Comparison of ENCODE assay signal across 14 cellular contexts in the genomic region with DNA sequence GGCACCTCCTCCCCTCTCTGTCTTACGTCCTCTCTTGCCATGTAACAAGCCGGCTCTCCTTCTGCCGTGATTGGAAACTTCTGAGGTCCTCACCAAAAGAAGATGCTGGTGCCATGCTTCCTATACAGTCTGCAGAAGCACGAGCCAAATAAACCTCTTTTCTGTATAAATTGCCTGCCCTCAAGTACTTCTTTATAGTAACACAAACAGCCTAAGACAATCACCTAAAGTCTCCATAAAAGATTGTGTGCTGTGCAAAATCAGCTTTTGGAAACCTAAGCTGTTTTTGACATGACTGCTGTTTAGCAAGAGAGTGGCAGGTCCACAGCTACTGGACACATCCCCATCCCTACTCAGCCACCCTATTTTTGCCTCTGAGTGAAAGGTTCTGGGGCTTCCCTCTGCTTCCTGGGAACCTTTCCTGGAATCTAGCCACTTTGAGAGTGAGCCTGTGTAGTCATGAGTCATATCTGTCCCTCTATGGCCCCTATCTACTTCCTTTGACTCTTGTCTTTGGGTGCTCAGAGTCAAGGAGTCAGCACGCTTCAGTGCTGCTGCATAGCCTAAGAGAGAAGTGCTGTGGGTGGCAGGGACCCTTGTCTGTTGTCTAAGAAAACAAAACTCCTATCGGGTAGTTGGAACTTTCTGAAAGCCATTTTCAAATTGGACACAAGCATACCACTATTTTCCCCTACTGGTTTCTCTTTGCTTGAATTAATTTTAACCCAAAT.
DNase-seq lines count a peak whose midpoint lies in the region; ATAC-seq and TF ChIP-seq lines count a peak whose summit lies in the region.
"Had no signal": no experiment of that assay in that cellular context is flagged by ENCODE, and none has a peak within 500 bp of the region (broad histone marks: within the 10 kb centered on the region; RNA-seq: fewer than 3 reads in every experiment).

No MANE protein-coding gene starts in this region.

- H3K4me1 ChIP-seq in HCT116 (ENCODE audit: control insufficient read depth in 1 of 2, insufficient read depth in 2 of 2, low read length in 2 of 2) (peaks cover 22 to 52% of the 10 kb centered on the region in 2 experiments), lung (ENCODE audit: control insufficient read depth in 2 of 2, insufficient read depth in 2 of 2, low read length in 2 of 2) (peaks cover 6 to 16% of the 10 kb centered on the region in 2 donors), esophagus muscularis mucosa (peaks cover 0 to 16% (median 0%) of the 10 kb centered on the region in 4 donors)
- H3K4me1 ChIP-seq: ascending aorta, uterus had no signal

- peaks cover 3 to 6% of the 10 kb centered on the region in 2 experiments; a peak in 2 of 4 replicates for H3K9me3 ChIP-seq in HCT116 (ENCODE audit: control insufficient read depth in 1 of 2, insufficient read depth in 1 of 2, low read depth in 1 of 2, low read length in 2 of 2)
- H3K9me3 ChIP-seq in lung (ENCODE audit: control insufficient read depth in 2 of 2, insufficient read depth in 1 of 2, low read length in 1 of 2) = peaks cover 0 to 2% of the 10 kb centered on the region in 2 donors
- H3K9me3 ChIP-seq in esophagus muscularis mucosa = peaks cover 0 to 5% (median 5%) of the 10 kb centered on the region in 4 donors
- H3K9me3 ChIP-seq: uterus had no signal

- H3K36me3 ChIP-seq in HCT116 (ENCODE audit: control insufficient read depth in 1 of 2, insufficient read depth in 2 of 2, low read length in 2 of 2) (no peaks in the 10 kb centered on the region), lung (ENCODE audit: control insufficient read depth in 2 of 2, insufficient read depth in 2 of 2, low read length in 2 of 2) (no peaks in the 10 kb centered on the region), esophagus muscularis mucosa (no peaks in the 10 kb centered on the region)
- H3K36me3 ChIP-seq: ascending aorta, uterus had no signal

- no peaks in the 10 kb centered on the region for H3K36me3 Mint-ChIP-seq in activated CD4-positive, alpha-beta memory T cell treated with anti-CD3 and anti-CD28 coated beads for 36 hours
- H3K36me3 Mint-ChIP-seq: CD8-positive, alpha-beta T cell had no signal

- in situ Hi-C loops in G401 (cut with HindIII; ENCODE audit: low sequenced_read_pairs) = no loop called here

- intact Hi-C loops in HCT116 (cut with micrococcal nuclease) = no loop called here
- intact Hi-C loops in activated CD4-positive, alpha-beta memory T cell treated with anti-CD3 and anti-CD28 coated beads for 36 hours (cut with micrococcal nuclease) = no loop called here
- intact Hi-C loops in esophagus muscularis mucosa (cut with DNase I) = no loop called here

- CTCF ChIA-PET in HCT116 (lab: Charles Lee) = no interaction called here
- CTCF ChIA-PET in activated CD4-positive, alpha-beta memory T cell treated with anti-CD3 and anti-CD28 coated beads for 36 hours (lab: Charles Lee) = no interaction called here

- H3K4me3 ChIP-seq in HCT116 (replicated peaks in 1 of 2; ENCODE audit: low read depth in 1 of 2, low read length in 2 of 2) (peak overlapping the region in 1 of 2 experiments; percentile 10; a peak in 1 of 4 replicates), lung (no peak overlapping the region), esophagus muscularis mucosa (no peak overlapping the region)
- H3K4me3 ChIP-seq: ascending aorta, uterus had no signal

- no peak overlapping the region for H3K27ac ChIP-seq in HCT116 (ENCODE audit: low read depth, low read length)
- peak overlapping the region in 1 of 2 donors; percentile 43 for H3K27ac ChIP-seq in lung (ENCODE audit: low read depth in 1 of 2, low read length in 1 of 2)
- no peak overlapping the region for H3K27ac ChIP-seq in esophagus muscularis mucosa (replicated peaks in 1 of 4)
- H3K27ac ChIP-seq: ascending aorta, uterus had no signal

- no peaks in the 10 kb centered on the region for H3K9me2 ChIP-seq in HCT116 (ENCODE audit: insufficient read depth)

- H3K27me3 ChIP-seq in HCT116 (ENCODE audit: insufficient read depth, low read length) (no peaks in the 10 kb centered on the region), lung (ENCODE audit: control insufficient read depth, insufficient read depth) (no peaks in the 10 kb centered on the region), esophagus muscularis mucosa (peaks cover 0 to 12% (median 0%) of the 10 kb centered on the region in 4 donors)
- H3K27me3 ChIP-seq: ascending aorta, uterus had no signal

- TF ChIP-seq POLR2A in HCT116 (IDR thresholded peaks at IDR 0.05; ENCODE audit: borderline replicate concordance, extremely low read depth, insufficient read depth, insufficient read length) (no peak), esophagus muscularis mucosa (IDR thresholded peaks at IDR 0.05; ENCODE audit: low read depth) (no peak)

- POLR2A ChIA-PET in HCT116 (lab: Charles Lee) = no interaction called here
- POLR2A ChIA-PET in activated CD4-positive, alpha-beta memory T cell treated with anti-CD3 and anti-CD28 coated beads for 36 hours (lab: Charles Lee) = no interaction called here

- BruUV-seq in HCT116 (replicated peaks; lab: Mats Ljungman, UMichigan) = no TSS peak

- WGBS in lung, 2 donors = 70 to 78% methylated on average over 6 of the region's 6 CpGs
- WGBS in esophagus muscularis mucosa = 86% methylated on average over 6 of the region's 6 CpGs

- H3K4me3 Mint-ChIP-seq in activated CD4-positive, alpha-beta memory T cell treated with anti-CD3 and anti-CD28 coated beads for 36 hours = no peak overlapping the region
- H3K4me3 Mint-ChIP-seq: CD8-positive, alpha-beta T cell; endodermal cell had no signal

- H4K20me1 ChIP-seq in HCT116 (ENCODE audit: insufficient read depth) = no peaks in the 10 kb centered on the region

- H3K79me2 ChIP-seq in HCT116 (ENCODE audit: insufficient read depth, low read length) = no peaks in the 10 kb centered on the region

- peak overlapping the region; percentile 25 for H2AFZ ChIP-seq in HCT116 (ENCODE audit: low read depth, low read length, poor library complexity, severe bottlenecking)

- H3K4me2 ChIP-seq in HCT116 (ENCODE audit: low read length) = peak overlapping the region; percentile 66

- peak; percentile 18; the same call in 1 of the 2 replicates for TF ChIP-seq RAD21 in HCT116 (IDR thresholded peaks at IDR 0.05; ENCODE audit: low read depth)

- DNase-seq in DMS53 treated with DMSO at 0.1 percent for 48 hours (lab: John Stamatoyannopoulos, UW; ENCODE audit: unreplicated experiment) = peak; percentile 23
- peak; percentile 22 for DNase-seq in HCT116 (ENCODE audit: low read depth, low spot score)
- DNase-seq in activated CD4-positive, alpha-beta memory T cell treated with anti-CD3 and anti-CD28 coated beads for 36 hours = peak; percentile 26
- DNase-seq in lung (ENCODE audit: low spot score) = no peak
- DNase-seq in G401 (ENCODE audit: low spot score) = no peak
- DNase-seq in esophagus muscularis mucosa (ENCODE audit: extremely low spot score) = no peak
- no peak for DNase-seq in NCI-H2171 treated with DMSO at 0.1 percent for 48 hours (lab: John Stamatoyannopoulos, UW)
- DNase-seq: CD8-positive, alpha-beta T cell; endodermal cell; NK-92 treated with Interleukin-12 subunit alpha and Interleukin-12 subunit beta, amount 100 ng/mL, for 24 hours; uterus had no signal

- RAD21 ChIA-PET in HCT116 (lab: Charles Lee; ENCODE audit: low non-redundant PET in 1 of 2, low total read pairs in 2 of 2, uncharacterized antibody in 2 of 2, unreplicated experiment in 2 of 2) = no interaction called here

- TF ChIP-seq CTCF in HCT116 (IDR thresholded peaks at IDR 0.05 in 2 of 3, conservative IDR thresholded peaks at IDR 0.05 in 1 of 3; ENCODE audit: borderline replicate concordance in 1 of 3, insufficient read depth in 1 of 3, low read depth in 2 of 3, low read length in 2 of 3) (no peak), lung (IDR thresholded peaks at IDR 0.05; ENCODE audit: control extremely low read depth, extremely low read depth) (no peak), esophagus muscularis mucosa (IDR thresholded peaks at IDR 0.05) (no peak)

- H3K4me1 Mint-ChIP-seq in activated CD4-positive, alpha-beta memory T cell treated with anti-CD3 and anti-CD28 coated beads for 36 hours (ENCODE audit: low read depth) = peaks cover 38% of the 10 kb centered on the region

- TF ChIP-seq EP300 in esophagus muscularis mucosa (IDR thresholded peaks at IDR 0.05) = no peak

- ATAC-seq in HCT116 (peak; percentile 77), lung (ENCODE audit: insufficient read depth, low FRiP score) (peak; percentile 60), HG02571 (IDR thresholded peaks at IDR 0.05; ENCODE audit: unreplicated experiment) (no peak)
- ATAC-seq: CD8-positive, alpha-beta T cell; sciatic nerve had no signal

- peak overlapping the region; percentile 7; the same call in 1 of the 2 replicates for H3K9ac ChIP-seq in HCT116 (ENCODE audit: low read length)

- H3K9me3 Mint-ChIP-seq in activated CD4-positive, alpha-beta memory T cell treated with anti-CD3 and anti-CD28 coated beads for 36 hours = peaks cover 11% of the 10 kb centered on the region

- H3K27me3 Mint-ChIP-seq in activated CD4-positive, alpha-beta memory T cell treated with anti-CD3 and anti-CD28 coated beads for 36 hours = peaks cover 24% of the 10 kb centered on the region

- no peak overlapping the region for H3K27ac Mint-ChIP-seq in activated CD4-positive, alpha-beta memory T cell treated with anti-CD3 and anti-CD28 coated beads for 36 hours
- H3K27ac Mint-ChIP-seq: CD8-positive, alpha-beta T cell; endodermal cell had no signal

TF ChIP-seq in HCT116, 20 proteins besides CTCF, POLR2A, EP300 and RAD21 (continues in another document):
- TF ChIP-seq SP1 (IDR thresholded peaks at IDR 0.05; ENCODE audit: low read depth) = peak; percentile 61
- TF ChIP-seq CBX3 (IDR thresholded peaks at IDR 0.05; ENCODE audit: low read depth) = peak; percentile 69
- TF ChIP-seq, protein P1, sequence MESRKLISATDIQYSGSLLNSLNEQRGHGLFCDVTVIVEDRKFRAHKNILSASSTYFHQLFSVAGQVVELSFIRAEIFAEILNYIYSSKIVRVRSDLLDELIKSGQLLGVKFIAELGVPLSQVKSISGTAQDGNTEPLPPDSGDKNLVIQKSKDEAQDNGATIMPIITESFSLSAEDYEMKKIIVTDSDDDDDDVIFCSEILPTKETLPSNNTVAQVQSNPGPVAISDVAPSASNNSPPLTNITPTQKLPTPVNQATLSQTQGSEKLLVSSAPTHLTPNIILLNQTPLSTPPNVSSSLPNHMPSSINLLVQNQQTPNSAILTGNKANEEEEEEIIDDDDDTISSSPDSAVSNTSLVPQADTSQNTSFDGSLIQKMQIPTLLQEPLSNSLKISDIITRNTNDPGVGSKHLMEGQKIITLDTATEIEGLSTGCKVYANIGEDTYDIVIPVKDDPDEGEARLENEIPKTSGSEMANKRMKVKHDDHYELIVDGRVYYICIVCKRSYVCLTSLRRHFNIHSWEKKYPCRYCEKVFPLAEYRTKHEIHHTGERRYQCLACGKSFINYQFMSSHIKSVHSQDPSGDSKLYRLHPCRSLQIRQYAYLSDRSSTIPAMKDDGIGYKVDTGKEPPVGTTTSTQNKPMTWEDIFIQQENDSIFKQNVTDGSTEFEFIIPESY (IDR thresholded peaks at IDR 0.05; ENCODE audit: extremely low read depth, insufficient replicate concordance, low read length) = no peak
- TF ChIP-seq FOSL1 (IDR thresholded peaks at IDR 0.05; ENCODE audit: low read depth) = peak; percentile 81
- no peak for TF ChIP-seq ZNF274 (IDR thresholded peaks at IDR 0.05; ENCODE audit: low read depth, low read length)

Comparison
In these comparisons a context has a peak if more than half of its experiments do, and no peak if none do; other contexts are left out.
1. DNase-seq: peak in DMS53 treated with DMSO at 0.1 percent for 48 hours (single experiment), HCT116 (single experiment) and activated CD4-positive, alpha-beta memory T cell treated with anti-CD3 and anti-CD28 coated beads for 36 hours (single experiment); none in lung (single experiment), G401 (single experiment), esophagus muscularis mucosa (single experiment) and NCI-H2171 treated with DMSO at 0.1 percent for 48 hours (single experiment).